8 cellular contexts compared by ENCODE assay signal in genomic region chr6:99514089-99514488, GRCh38. TPM values are rescaled to one million over a fixed set of nuclear protein-coding genes. Genes with fewer than 3 reads are reported as not detected.
A peak's percentile ranks its signal among the peaks of the same experiment; 100 is the strongest.
DNase-seq lines count a peak whose midpoint lies in the region; ATAC-seq and TF ChIP-seq lines count a peak whose summit lies in the region.

No MANE protein-coding gene starts in this region.

- no CpG with 5 or more reads among the region's 8 CpGs for WGBS in mesendoderm (ENCODE audit: extremely low coverage, insufficient coverage, low lambda C conversion rate)

- no peak overlapping the region for H2BK5ac ChIP-seq in mesendoderm (ENCODE audit: low read length)

- peak overlapping the region; percentile 94 for H3K9ac ChIP-seq in mesendoderm (ENCODE audit: low read length)

- H2AK5ac ChIP-seq in mesendoderm (ENCODE audit: low read length) = no peak overlapping the region

- no peak overlapping the region for H3K27ac ChIP-seq in HL-60 (replicated peaks)
- H3K27ac ChIP-seq in mesendoderm (ENCODE audit: low read depth, low read length) = no peak overlapping the region

- H3K36me3 ChIP-seq in mesendoderm (ENCODE audit: control insufficient read depth, insufficient read depth, low read length) = no peaks in the 10 kb centered on the region

- H3K4me2 ChIP-seq in mesendoderm (ENCODE audit: low read length) = peak overlapping the region; percentile 71

- H3K4me3 ChIP-seq in AG09309 (ENCODE audit: control insufficient read depth, low read depth, low read length) (peak overlapping the region; percentile 78), HL-60 (replicated peaks; ENCODE audit: insufficient read depth, low read length) (peak overlapping the region; percentile 81), mesendoderm (ENCODE audit: low read length) (peak overlapping the region; percentile 58)

- H3K56ac ChIP-seq in mesendoderm (ENCODE audit: low read length) = peak overlapping the region; percentile 74

- no peak overlapping the region for H2BK120ac ChIP-seq in mesendoderm (ENCODE audit: low read depth, low read length)

- H3K18ac ChIP-seq in mesendoderm (ENCODE audit: low read length) = peak overlapping the region; percentile 51

- H4K5ac ChIP-seq in mesendoderm (ENCODE audit: low read length) = no peak overlapping the region

- H3K23ac ChIP-seq in mesendoderm (ENCODE audit: low read length) = no peak overlapping the region

- H3K4me1 ChIP-seq in mesendoderm (ENCODE audit: control insufficient read depth, low read depth, low read length) = peaks cover 5% of the 10 kb centered on the region

- no peak for DNase-seq in AG09309 (ENCODE audit: low read depth)
- no peak for DNase-seq in HL-60 (ENCODE audit: low read depth in 1 of 2, low spot score in 1 of 2)
- peak; percentile 11 for DNase-seq in astrocyte of the hippocampus (ENCODE audit: low read depth, low spot score)
- peak; percentile 27 for DNase-seq in mesendoderm
- no peak for DNase-seq in D341Med (ENCODE audit: low spot score)
- DNase-seq in stimulated activated CD4-positive, alpha-beta T cell treated with anti-CD3 and anti-CD28 coated beads, Interleukin-12 subunit alpha, Interleukin-12 subunit beta, amount 100 ng/mL, for 4 hours = no peak
- no peak for DNase-seq in activated CD4-positive, alpha-beta T cell treated with anti-CD3 and anti-CD28 coated beads, Interleukin-2, amount 50 U/mL, for 48 hours

- peaks cover 25% of the 10 kb centered on the region for H3K79me2 ChIP-seq in mesendoderm (ENCODE audit: control insufficient read depth, insufficient read depth, low read length)

- peaks cover 8% of the 10 kb centered on the region for H3K79me1 ChIP-seq in mesendoderm (ENCODE audit: low read length)

- no peak for ATAC-seq in HG02970 (IDR thresholded peaks at IDR 0.05; ENCODE audit: low FRiP score, unreplicated experiment)

- TF ChIP-seq CTCF in AG09309 (IDR thresholded peaks at IDR 0.05; ENCODE audit: control insufficient read depth, insufficient read depth, low read depth, low read length, missing control alignments) (no peak), HL-60 (IDR thresholded peaks at IDR 0.05; ENCODE audit: insufficient read depth, low read length) (no peak)

- H2BK15ac ChIP-seq in mesendoderm (replicated peaks; ENCODE audit: low read depth) = no peak overlapping the region

- H3K4ac ChIP-seq in mesendoderm (ENCODE audit: low read depth, low read length) = peak overlapping the region; percentile 55

- H3K27me3 ChIP-seq in HL-60 (ENCODE audit: insufficient read depth, poor library complexity, severe bottlenecking) (no peaks in the 10 kb centered on the region), mesendoderm (ENCODE audit: insufficient read depth, low read length, poor library complexity) (no peaks in the 10 kb centered on the region)

- H4K8ac ChIP-seq in mesendoderm (ENCODE audit: low read depth, low read length) = no peak overlapping the region

RNA-seq across cellular contexts. Expression of gene USP45, which starts 1.1 kb away (rescaled TPM):
- 9.6 TPM for polyA plus RNA-seq in mesendoderm (2013, experiment 1 of 2)
- polyA plus RNA-seq in mesendoderm (2013, experiment 2 of 2) = 10.3 TPM

RNA-seq across cellular contexts. Expression of gene CCNC, which starts 54.4 kb away (rescaled TPM):
- polyA plus RNA-seq in mesendoderm (2013, experiment 1 of 2) = 79.3 TPM
- polyA plus RNA-seq in mesendoderm (2013, experiment 2 of 2) = 78.7 TPM

Comparison
In these comparisons a context has a peak if more than half of its experiments do, and no peak if none do; other contexts are left out.
1. DNase-seq: peak in astrocyte of the hippocampus (single experiment) and mesendoderm (single experiment); none in AG09309 (single experiment), HL-60 (0 of 2), D341Med (single experiment), stimulated activated CD4-positive, alpha-beta T cell treated with anti-CD3 and anti-CD28 coated beads, Interleukin-12 subunit alpha, Interleukin-12 subunit beta, amount 100 ng/mL, for 4 hours (single experiment) and activated CD4-positive, alpha-beta T cell treated with anti-CD3 and anti-CD28 coated beads, Interleukin-2, amount 50 U/mL, for 48 hours (0 of 2).
2. Peak in every context shown above with its lines, with median percentiles within 50 percentile points of each other: H3K4me3 ChIP-seq.